11 cellular contexts compared by ENCODE assay signal in the genomic region with DNA sequence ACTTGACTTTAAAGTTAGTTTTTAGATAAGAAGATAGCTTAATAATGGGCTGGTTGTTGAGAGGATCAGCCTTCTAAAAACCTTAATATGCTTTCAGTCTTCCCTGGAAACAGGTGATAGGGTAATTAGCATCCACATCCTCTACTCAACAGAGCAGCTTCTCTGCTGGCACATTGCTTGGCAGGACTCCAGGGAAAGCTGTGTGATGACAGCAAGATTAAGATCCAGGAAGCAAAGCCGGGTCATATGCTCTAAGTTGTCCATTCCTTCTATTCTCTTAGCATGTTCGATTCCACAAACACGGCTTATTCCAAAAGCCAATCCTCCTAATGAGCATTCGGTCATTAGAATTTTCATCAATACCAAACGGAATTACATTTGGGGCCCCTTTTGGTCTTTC.
DNase-seq lines count a peak whose midpoint lies in the region; FAIRE-seq and TF ChIP-seq lines count a peak whose summit lies in the region.
"Had no signal": no experiment of that assay in that cellular context is flagged by ENCODE, and none has a peak within 500 bp of the region (broad histone marks: within the 10 kb centered on the region; RNA-seq: fewer than 3 reads in every experiment).

No MANE protein-coding gene starts in this region.

- peak; percentile 41 for FAIRE-seq in H54 (lab: Jason Lieb, UNC)

- H3K27ac ChIP-seq in colonic mucosa (no peak overlapping the region), testis (no peak overlapping the region)
- H3K27ac ChIP-seq: esophagus muscularis mucosa had no signal

- WGBS in testis, 2 donors: 77 to 86% methylated on average over 5 of the region's 5 CpGs

- no peak for TF ChIP-seq POLR2A in H54 (IDR thresholded peaks at IDR 0.05; ENCODE audit: low read depth, low read length)
- TF ChIP-seq POLR2A in testis (IDR thresholded peaks at IDR 0.05): no peak

- H3K4me1 ChIP-seq in colonic mucosa (no peaks in the 10 kb centered on the region), testis (no peaks in the 10 kb centered on the region)
- H3K4me1 ChIP-seq: esophagus muscularis mucosa had no signal

- no peak overlapping the region for H3K4me3 ChIP-seq in colonic mucosa
- no peak overlapping the region for H3K4me3 ChIP-seq in testis
- H3K4me3 ChIP-seq: esophagus muscularis mucosa, lung had no signal

- H3K36me3 ChIP-seq in colonic mucosa (no peaks in the 10 kb centered on the region), testis (ENCODE audit: low read depth, missing control alignments) (no peaks in the 10 kb centered on the region)
- H3K36me3 ChIP-seq: esophagus muscularis mucosa had no signal

- intact Hi-C loops in colonic mucosa (cut with DNase I): no loop called here
- intact Hi-C loops in testis (cut with DNase I; ENCODE audit: low total_unique reads): no loop called here

- no peak for DNase-seq in H54 (ENCODE audit: insufficient read length, low spot score)
- DNase-seq in NCI-H82 (lab: John Stamatoyannopoulos, UW): peak; percentile 93
- DNase-seq in colonic mucosa: peak; percentile 80
- peak; percentile 77 for DNase-seq in renal cortical epithelial cell (ENCODE audit: low read depth)
- DNase-seq in activated CD8-positive, alpha-beta memory T cell treated with anti-CD3 and anti-CD28 coated beads for 24 hours: no peak
- DNase-seq in iPS-NIHi7 (ENCODE audit: extremely low spot score): no peak
- DNase-seq in testis: no peak
- DNase-seq: amniotic stem cell, H9 had no signal

- TF ChIP-seq CTCF in colonic mucosa (IDR thresholded peaks at IDR 0.05) (no peak), testis (IDR thresholded peaks at IDR 0.05) (no peak)

- H3K9ac ChIP-seq in colonic mucosa (ENCODE audit: low read depth in 2 of 2, low read length in 2 of 2): no peak overlapping the region

- H3K27me3 ChIP-seq in colonic mucosa (no peaks in the 10 kb centered on the region), testis (no peaks in the 10 kb centered on the region)
- H3K27me3 ChIP-seq: esophagus muscularis mucosa had no signal

- no peaks in the 10 kb centered on the region for H3K9me3 ChIP-seq in colonic mucosa
- H3K9me3 ChIP-seq in testis: no peaks in the 10 kb centered on the region
- H3K9me3 ChIP-seq: esophagus muscularis mucosa had no signal

Comparison
In these comparisons a context has a peak if more than half of its experiments do, and no peak if none do; other contexts are left out.
1. DNase-seq: peak in NCI-H82 (single experiment), colonic mucosa (single experiment) and renal cortical epithelial cell (single experiment); none in H54 (single experiment), activated CD8-positive, alpha-beta memory T cell treated with anti-CD3 and anti-CD28 coated beads for 24 hours (single experiment), iPS-NIHi7 (single experiment) and testis (single experiment).